ENCODE assay signal across 28 cellular contexts in genomic region chr11:131999955-132000354, GRCh38.
"Had no signal": no experiment of that assay in that cellular context is flagged by ENCODE, and none has a peak within 500 bp of the region (broad histone marks: within the 10 kb centered on the region; RNA-seq: fewer than 3 reads in every experiment).

No MANE protein-coding gene starts in this region.

- H3K36me3 Mint-ChIP-seq: IgD-negative memory B cell, T-cell had no signal

- ATAC-seq: K562, Panc1, PC-3, T-cell had no signal

- H3K4me2 ChIP-seq: KMS-11, SK-N-SH had no signal

- H3K4me3 Mint-ChIP-seq: IgD-negative memory B cell; T-cell; T-helper 1 cell treated with Interleukin-12 subunit alpha and Interleukin-12 subunit beta and Interleukin-4 antibody, amounts not matched to agents 30 μg/mL and 1 μg/mL, for 36 hours had no signal

- DNase-seq: Kasumi-1; MM.1S; NCI-H1092 treated with DMSO at 0.1 percent for 48 hours; NCI-H146; NCI-H1694 treated with DMSO at 0.1 percent for 48 hours; NCI-H1930; NCI-H2081; NCI-H2107; NCI-H2171 treated with DMSO at 0.1 percent for 48 hours; NCI-H345; NCI-H446 treated with DMSO at 0.1 percent for 48 hours; NCI-H510A treated with DMSO at 0.1 percent for 48 hours; NCI-H526; NCI-H748 treated with DMSO at 0.1 percent for 48 hours; NK-92 treated with Interleukin-12 subunit alpha and Interleukin-12 subunit beta, amount 100 ng/mL, for 24 hours; PC-3; SHP77; SK-N-SH; SW 1271; T-cell had no signal

- H3K27ac ChIP-seq: HL-60, KMS-11, RWPE1 had no signal

- H3K9ac ChIP-seq: KMS-11, SK-N-SH had no signal

- H3K27me3 Mint-ChIP-seq: IgD-negative memory B cell, T-cell had no signal

- H3K4me3 ChIP-seq: K562 had no signal

- H3K4me1 Mint-ChIP-seq: T-cell had no signal

- FAIRE-seq: HTR-8/SVneo, K562 had no signal

- H3K27ac Mint-ChIP-seq: IgD-negative memory B cell; T-cell; T-helper 1 cell treated with Interleukin-12 subunit alpha and Interleukin-12 subunit beta and Interleukin-4 antibody, amounts not matched to agents 30 μg/mL and 1 μg/mL, for 36 hours had no signal
